8 cellular contexts compared by ENCODE assay signal in genomic region chr12:11758838-11759509, GRCh38.
DNase-seq lines count a peak whose midpoint lies in the region; ATAC-seq and TF ChIP-seq lines count a peak whose summit lies in the region.

No MANE protein-coding gene starts in this region.

- no peak overlapping the region for H3K4ac ChIP-seq in trophoblast cell (ENCODE audit: low read depth, low read length)

- H3K27ac ChIP-seq in dorsolateral prefrontal cortex, result peak overlapping the region in 55 of 59 donors; percentile 3 to 85 (median 69)
- H3K27ac ChIP-seq in trophoblast cell (ENCODE audit: low read depth, low read length), result no peak overlapping the region

- no peak overlapping the region for H3K23ac ChIP-seq in trophoblast cell (ENCODE audit: low read length)

- no peak for TF ChIP-seq CTCF in dorsolateral prefrontal cortex (IDR thresholded peaks at IDR 0.05 in 54 of 56, conservative IDR thresholded peaks at IDR 0.05 in 2 of 56; ENCODE audit: low read depth in 1 of 56, partially characterized antibody in 56 of 56)

- intact Hi-C loops in dorsolateral prefrontal cortex (cut with DNase I) (no loop called here), posterior vena cava (cut with DNase I) (loop anchor here in 1 of 2 donors (10.0 kb wide), 2 partner anchors 54 to 104 kb away; no protein-coding TSS in a partner anchor)

- no peaks in the 10 kb centered on the region for H3K79me2 ChIP-seq in trophoblast cell (ENCODE audit: control insufficient read depth, insufficient read depth, low read length, poor library complexity)

- no peak overlapping the region for H2AFZ ChIP-seq in trophoblast cell (ENCODE audit: insufficient read depth, low read length, poor library complexity)

- ATAC-seq in GM18502 (IDR thresholded peaks at IDR 0.05; ENCODE audit: poor library complexity, unreplicated experiment) (peak; percentile 57), HG03095 (IDR thresholded peaks at IDR 0.05; ENCODE audit: unreplicated experiment) (peak; percentile 37)

- no peak overlapping the region for H3K14ac ChIP-seq in trophoblast cell (ENCODE audit: low read length)

- H3K9ac ChIP-seq in trophoblast cell (ENCODE audit: low read length), result no peak overlapping the region

- H3K18ac ChIP-seq in trophoblast cell (ENCODE audit: low read length), result no peak overlapping the region

- no peak overlapping the region for H2BK120ac ChIP-seq in trophoblast cell (ENCODE audit: insufficient read depth, low read length, poor library complexity)

- H3K36me3 ChIP-seq in trophoblast cell (ENCODE audit: control insufficient read depth in 1 of 2, insufficient read depth in 2 of 2, low read length in 2 of 2), result peaks cover 0 to 3% of the 10 kb centered on the region in 2 experiments

- no peak overlapping the region for H2AK5ac ChIP-seq in trophoblast cell (ENCODE audit: low read length)

- H2BK5ac ChIP-seq in trophoblast cell (ENCODE audit: low read depth, low read length, poor library complexity), result no peak overlapping the region

- no peaks in the 10 kb centered on the region for H3K79me1 ChIP-seq in trophoblast cell (ENCODE audit: low read length)

- H3K9me3 ChIP-seq in trophoblast cell (ENCODE audit: insufficient read depth, low read depth, low read length), result no peaks in the 10 kb centered on the region

- H4K91ac ChIP-seq in trophoblast cell (ENCODE audit: low read depth, low read length), result no peak overlapping the region

- no peak overlapping the region for H3K4me2 ChIP-seq in trophoblast cell (ENCODE audit: low read length)

- H3K4me1 ChIP-seq in trophoblast cell (ENCODE audit: control insufficient read depth in 1 of 2, insufficient read depth in 2 of 2, low read length in 2 of 2), result peaks cover 0 to 6% of the 10 kb centered on the region in 2 experiments

- peak overlapping the region; percentile 55 for H2BK12ac ChIP-seq in trophoblast cell (ENCODE audit: low read length)

- no peak overlapping the region for H4K12ac ChIP-seq in trophoblast cell (ENCODE audit: low read depth, low read length)

- WGBS in trophoblast cell (ENCODE audit: extremely low coverage, insufficient coverage, insufficient read length), result no CpG with 5 or more reads among the region's 10 CpGs

- peak in 1 of 10 donors; percentile 20 for DNase-seq in dorsolateral prefrontal cortex
- no peak for DNase-seq in trophoblast cell
- DNase-seq in SHP77 (lab: John Stamatoyannopoulos, UW), result no peak
- no peak for DNase-seq in stimulated activated CD4-positive, alpha-beta T cell treated with anti-CD3 and anti-CD28 coated beads, Interleukin-4, amount 100 ng/mL, for 24 hours
- DNase-seq in activated CD4-positive, alpha-beta T cell treated with anti-CD3 and anti-CD28 coated beads for 4 hours, result no peak
- no peak for DNase-seq in posterior vena cava (ENCODE audit: low spot score)

- H3K4me3 ChIP-seq in dorsolateral prefrontal cortex (no peak overlapping the region), trophoblast cell (ENCODE audit: low read depth, low read length) (no peak overlapping the region)

- H3K27me3 ChIP-seq in dorsolateral prefrontal cortex (no peaks in the 10 kb centered on the region), trophoblast cell (ENCODE audit: insufficient read depth, low read length) (no peaks in the 10 kb centered on the region)

- no peak overlapping the region for H4K8ac ChIP-seq in trophoblast cell (ENCODE audit: low read depth, low read length)
